Comparison of ENCODE assay signal across 8 cellular contexts in the genomic region with DNA sequence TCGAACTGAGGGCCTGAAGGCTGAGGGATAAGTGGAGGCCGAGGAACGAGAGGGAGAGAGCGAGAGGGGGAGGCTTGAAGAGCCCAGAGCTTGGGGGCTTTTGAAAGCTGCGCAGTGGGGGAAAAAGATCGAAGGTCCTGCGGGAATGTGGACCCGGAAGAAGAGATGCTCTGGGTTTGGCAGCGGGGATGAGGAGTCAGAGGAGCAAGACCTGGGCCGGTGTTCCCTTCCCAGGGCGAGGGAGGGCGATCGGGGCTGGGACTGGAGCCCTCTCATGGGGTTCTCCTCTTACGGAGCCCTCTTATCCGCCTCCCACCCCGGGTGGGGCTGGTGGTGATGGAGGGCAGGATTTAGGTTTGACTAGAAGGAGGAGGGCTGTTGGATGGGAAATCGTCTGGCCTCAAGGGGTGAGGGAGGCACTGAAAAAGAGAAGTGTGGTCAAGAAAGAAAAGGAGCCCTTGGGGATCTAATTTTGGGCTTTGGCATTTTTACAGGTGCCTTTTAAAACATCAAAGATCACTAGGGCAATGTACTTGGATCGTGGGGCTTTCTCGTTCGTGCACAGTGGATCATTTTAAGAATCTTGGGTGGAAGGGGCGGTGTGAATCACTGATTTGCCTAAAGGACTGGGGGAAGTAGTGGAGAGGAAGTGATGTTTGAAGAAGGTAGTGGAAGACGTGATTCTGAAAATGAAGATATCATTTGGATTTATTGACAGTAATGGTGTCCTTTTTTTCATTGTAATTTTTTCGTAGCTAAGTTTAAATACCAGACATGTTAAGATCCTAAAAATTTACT. TPM values are rescaled to one million over a fixed set of nuclear protein-coding genes. Genes with fewer than 3 reads are reported as not detected.
DNase-seq lines count a peak whose midpoint lies in the region; ATAC-seq and TF ChIP-seq lines count a peak whose summit lies in the region.

No MANE protein-coding gene starts in this region.

- in situ Hi-C loops in Caki2 (cut with HindIII; ENCODE audit: low pct_unique_long_range_greater_than_20kb, low sequenced_read_pairs) = no loop called here

- intact Hi-C loops in ascending aorta (cut with DNase I) (loop anchor here (1.0 to 10.0 kb wide), 6 partner anchors 99 to 1237 kb away; a partner anchor contains a TSS), right cardiac atrium (cut with DNase I) (loop anchor here in 3 of 4 donors (5.0 to 10.0 kb wide), 4 partner anchors 73 to 125 kb away; a partner anchor contains a TSS), prostate gland (cut with DNase I) (loop anchor here (2.0 to 5.0 kb wide), 3 partner anchors 100 to 285 kb away; a partner anchor contains a TSS)

- peak; percentile 68 for DNase-seq in Caki2 (ENCODE audit: low read depth)
- DNase-seq in GM20000 (ENCODE audit: low spot score) = peak; percentile 74
- peak; percentile 54 for DNase-seq in HPDE6-E6E7 (ENCODE audit: extremely low spot score)
- DNase-seq in SK-N-MC (ENCODE audit: low read depth, low spot score) = no peak
- peak in 1 of 2 donors; percentile 77 for DNase-seq in ascending aorta (ENCODE audit: low spot score in 2 of 2)
- peak; percentile 57 to 82 (median 76) for DNase-seq in right cardiac atrium
- peak; percentile 41 for DNase-seq in prostate gland (ENCODE audit: low spot score)
- DNase-seq in globus pallidus (ENCODE audit: low spot score) = no peak

- H3K4me1 ChIP-seq in ascending aorta = peaks cover 0 to 17% of the 10 kb centered on the region in 2 donors
- peaks cover 5% of the 10 kb centered on the region for H3K4me1 ChIP-seq in right cardiac atrium (ENCODE audit: control insufficient read depth, insufficient read depth, low read length)
- H3K4me1 ChIP-seq in prostate gland (replicated peaks) = no peaks in the 10 kb centered on the region

- no peaks in the 10 kb centered on the region for H3K9me3 ChIP-seq in SK-N-MC (ENCODE audit: low read depth, low read length)
- H3K9me3 ChIP-seq in ascending aorta = no peaks in the 10 kb centered on the region
- H3K9me3 ChIP-seq in right cardiac atrium (ENCODE audit: control insufficient read depth, low read length) = no peaks in the 10 kb centered on the region
- H3K9me3 ChIP-seq in prostate gland = no peaks in the 10 kb centered on the region

- peak overlapping the region; percentile 83 for H3K4me3 ChIP-seq in SK-N-MC
- peak overlapping the region; percentile 75 to 91 for H3K4me3 ChIP-seq in ascending aorta
- H3K4me3 ChIP-seq in right cardiac atrium (ENCODE audit: low read length) = peak overlapping the region; percentile 86
- H3K4me3 ChIP-seq in prostate gland = peak overlapping the region; percentile 87 to 96

- TF ChIP-seq CTCF in GM20000 (IDR thresholded peaks at IDR 0.05; ENCODE audit: extremely low read depth, missing control alignments) (no peak), ascending aorta (IDR thresholded peaks at IDR 0.05) (no peak), prostate gland (IDR thresholded peaks at IDR 0.05) (peak in 1 of 4 experiments; percentile 6)

- H3K27ac ChIP-seq in SK-N-MC (peak overlapping the region; percentile 60; the same call in 1 of the 2 replicates), ascending aorta (peak overlapping the region; percentile 97 to 98), right cardiac atrium (ENCODE audit: low read length) (peak overlapping the region; percentile 97), prostate gland (peak overlapping the region; percentile 96 to 98)

- no peaks in the 10 kb centered on the region for H3K36me3 ChIP-seq in SK-N-MC (ENCODE audit: insufficient read depth, low read length)
- no peaks in the 10 kb centered on the region for H3K36me3 ChIP-seq in ascending aorta
- no peaks in the 10 kb centered on the region for H3K36me3 ChIP-seq in prostate gland

- H3K27me3 ChIP-seq in ascending aorta (no peaks in the 10 kb centered on the region), right cardiac atrium (ENCODE audit: control insufficient read depth, insufficient read depth) (no peaks in the 10 kb centered on the region), prostate gland (replicated peaks; ENCODE audit: insufficient read depth) (no peaks in the 10 kb centered on the region)

- TF ChIP-seq POLR2A in prostate gland (IDR thresholded peaks at IDR 0.05) = no peak

- ATAC-seq in right cardiac atrium = peak; percentile 34 to 47

- under 1% methylated on average over 23 of the region's 23 CpGs for WGBS in right cardiac atrium
- WGBS in prostate gland = 1% methylated on average over 23 of the region's 23 CpGs

- H3K9ac ChIP-seq in SK-N-MC (ENCODE audit: insufficient read length) = peak overlapping the region; percentile 74

RNA-seq across cellular contexts. Expression of a gene that starts 0.6 kb away (rescaled TPM):
- 9.4 and 11.8 TPM in 2 replicates for total RNA-seq in Caki2 (2014; rRNA removed; shearing (Covaris generic); ENCODE audit: low replicate concordance)
- total RNA-seq in ascending aorta (16.5 TPM), right cardiac atrium (10 to 100 TPM; 21.4 to 26.7 (median 24.5) TPM), prostate gland (10 to 100 TPM; 18.8 to 41.5 TPM)
- polyA plus RNA-seq in right cardiac atrium = 8.8 TPM

Comparison
In these comparisons a context has a peak if more than half of its experiments do, and no peak if none do; other contexts are left out.
1. DNase-seq: peak in Caki2 (single experiment), GM20000 (single experiment), HPDE6-E6E7 (single experiment), right cardiac atrium (3 of 3) and prostate gland (single experiment); none in SK-N-MC (single experiment) and globus pallidus (single experiment).
2. Peak in every context shown above with its lines, with median percentiles within 50 percentile points of each other: H3K27ac ChIP-seq and H3K4me3 ChIP-seq.